ENCODE assay signal across 24 cellular contexts in genomic region chr14:75888933-75889332, GRCh38.
DNase-seq lines count a peak whose midpoint lies in the region; ATAC-seq and TF ChIP-seq lines count a peak whose summit lies in the region.
"Had no signal": no experiment of that assay in that cellular context is flagged by ENCODE, and none has a peak within 500 bp of the region (broad histone marks: within the 10 kb centered on the region; RNA-seq: fewer than 3 reads in every experiment).

No MANE protein-coding gene starts in this region.

- peaks cover 4% of the 10 kb centered on the region for H3K27me3 Mint-ChIP-seq in nephron (ENCODE audit: low read depth)
- H3K27me3 Mint-ChIP-seq: B cell; CD4-positive, alpha-beta T cell had no signal

- H3K4me3 Mint-ChIP-seq in nephron, result no peak overlapping the region
- H3K4me3 Mint-ChIP-seq: B cell; CD4-positive, alpha-beta T cell; CD8-positive, alpha-beta T cell had no signal

- peaks cover 6% of the 10 kb centered on the region for H3K9me3 Mint-ChIP-seq in nephron
- H3K9me3 Mint-ChIP-seq: CD4-positive, alpha-beta T cell had no signal

- H3K27me3 ChIP-seq in heart right ventricle, result no peaks in the 10 kb centered on the region
- H3K27me3 ChIP-seq in right atrium auricular region, result no peaks in the 10 kb centered on the region
- H3K27me3 ChIP-seq: BLaER1 treated with 17β-estradiol and CSF1 and Interleukin-3, amounts not matched to agents 10 nM and 100 nM had no signal

- peak overlapping the region in 2 of 3 experiments; percentile 52 to 69 for H3K27ac Mint-ChIP-seq in nephron
- H3K27ac Mint-ChIP-seq: B cell; CD4-positive, alpha-beta T cell; CD8-positive, alpha-beta T cell had no signal

- intact Hi-C loops in Right ventricle myocardium inferior (cut with DNase I) (no loop called here), left cardiac atrium (cut with DNase I) (no loop called here), heart right ventricle (cut with DNase I) (loop anchor here in 1 of 10 donors (2.0 kb wide), 1 partner anchor 78 kb away; no protein-coding TSS in a partner anchor), left ventricle myocardium superior (cut with micrococcal nuclease) (no loop called here)

- H3K4me3 ChIP-seq in heart right ventricle (no peak overlapping the region), right atrium auricular region (no peak overlapping the region)
- H3K4me3 ChIP-seq: A549; BLaER1 treated with 17β-estradiol and CSF1 and Interleukin-3, amounts not matched to agents 10 nM and 100 nM had no signal

- H3K9me3 ChIP-seq in heart right ventricle, result no peaks in the 10 kb centered on the region
- no peaks in the 10 kb centered on the region for H3K9me3 ChIP-seq in right atrium auricular region
- H3K9me3 ChIP-seq: A549, Caco-2 had no signal

- TF ChIP-seq CTCF in heart right ventricle (IDR thresholded peaks at IDR 0.05), result no peak
- no peak for TF ChIP-seq CTCF in right atrium auricular region (IDR thresholded peaks at IDR 0.05)
- no peak for TF ChIP-seq CTCF in nephron (IDR thresholded peaks at IDR 0.05; ENCODE audit: unreplicated experiment in 3 of 3)

- peak overlapping the region in 4 of 10 donors; percentile 25 to 62 (median 46) for H3K27ac ChIP-seq in heart right ventricle
- H3K27ac ChIP-seq in right atrium auricular region, result no peak overlapping the region
- H3K27ac ChIP-seq: 22Rv1; A549; BLaER1 treated with 17β-estradiol and CSF1 and Interleukin-3, amounts not matched to agents 10 nM and 100 nM; C4-2B had no signal

- ATAC-seq in Right ventricle myocardium inferior, result peak; percentile 73
- no peak for ATAC-seq in left cardiac atrium
- ATAC-seq in heart right ventricle, result peak in 5 of 8 donors; percentile 42 to 73 (median 56)
- peak; percentile 60 for ATAC-seq in left ventricle myocardium superior
- ATAC-seq: A549; CD8-positive, alpha-beta T cell had no signal

- peaks cover 27% of the 10 kb centered on the region for H3K4me1 Mint-ChIP-seq in nephron
- H3K4me1 Mint-ChIP-seq: B cell had no signal

- DNase-seq in Right ventricle myocardium inferior (ENCODE audit: missing footprints) (no peak), left cardiac atrium (no peak), heart right ventricle (no peak), right atrium auricular region (ENCODE audit: low spot score) (no peak), left ventricle myocardium superior (no peak), medulla oblongata (ENCODE audit: extremely low spot score) (no peak)
- DNase-seq in stimulated activated CD4-positive, alpha-beta T cell treated with anti-CD3 and anti-CD28 coated beads, Interleukin-12 subunit alpha, Interleukin-12 subunit beta, amount 100 ng/mL, for 4 hours, result no peak
- DNase-seq: AML-193; Caco-2; CD4-positive, alpha-beta T cell; CD8-positive, alpha-beta T cell; DMS 273 treated with DMSO at 0.1 percent for 48 hours; DMS153; DMS53; DMS79; DND-41; EL; GDM1 had no signal

- H3K36me3 ChIP-seq in heart right ventricle (peaks cover 0 to 13% (median 0%) of the 10 kb centered on the region in 9 donors), right atrium auricular region (no peaks in the 10 kb centered on the region)

- 77 to 83% methylated on average over 3 of the region's 3 CpGs for WGBS in heart right ventricle, 2 donors

- peaks cover 39% of the 10 kb centered on the region for H3K36me3 Mint-ChIP-seq in nephron (ENCODE audit: low read depth)

- H3K4me1 ChIP-seq in heart right ventricle, result peaks cover 0 to 10% (median 0%) of the 10 kb centered on the region in 9 donors
- H3K4me1 ChIP-seq in right atrium auricular region, result peaks cover 0 to 9% of the 10 kb centered on the region in 2 donors
- H3K4me1 ChIP-seq: A549, Caco-2 had no signal

Comparison
In these comparisons a context has a peak if more than half of its experiments do, and no peak if none do; other contexts are left out.
1. ATAC-seq: peak in Right ventricle myocardium inferior (single experiment), heart right ventricle (5 of 8) and left ventricle myocardium superior (single experiment); none in left cardiac atrium (0 of 2).